Comparison of ENCODE assay signal across 9 cellular contexts in the genomic region with DNA sequence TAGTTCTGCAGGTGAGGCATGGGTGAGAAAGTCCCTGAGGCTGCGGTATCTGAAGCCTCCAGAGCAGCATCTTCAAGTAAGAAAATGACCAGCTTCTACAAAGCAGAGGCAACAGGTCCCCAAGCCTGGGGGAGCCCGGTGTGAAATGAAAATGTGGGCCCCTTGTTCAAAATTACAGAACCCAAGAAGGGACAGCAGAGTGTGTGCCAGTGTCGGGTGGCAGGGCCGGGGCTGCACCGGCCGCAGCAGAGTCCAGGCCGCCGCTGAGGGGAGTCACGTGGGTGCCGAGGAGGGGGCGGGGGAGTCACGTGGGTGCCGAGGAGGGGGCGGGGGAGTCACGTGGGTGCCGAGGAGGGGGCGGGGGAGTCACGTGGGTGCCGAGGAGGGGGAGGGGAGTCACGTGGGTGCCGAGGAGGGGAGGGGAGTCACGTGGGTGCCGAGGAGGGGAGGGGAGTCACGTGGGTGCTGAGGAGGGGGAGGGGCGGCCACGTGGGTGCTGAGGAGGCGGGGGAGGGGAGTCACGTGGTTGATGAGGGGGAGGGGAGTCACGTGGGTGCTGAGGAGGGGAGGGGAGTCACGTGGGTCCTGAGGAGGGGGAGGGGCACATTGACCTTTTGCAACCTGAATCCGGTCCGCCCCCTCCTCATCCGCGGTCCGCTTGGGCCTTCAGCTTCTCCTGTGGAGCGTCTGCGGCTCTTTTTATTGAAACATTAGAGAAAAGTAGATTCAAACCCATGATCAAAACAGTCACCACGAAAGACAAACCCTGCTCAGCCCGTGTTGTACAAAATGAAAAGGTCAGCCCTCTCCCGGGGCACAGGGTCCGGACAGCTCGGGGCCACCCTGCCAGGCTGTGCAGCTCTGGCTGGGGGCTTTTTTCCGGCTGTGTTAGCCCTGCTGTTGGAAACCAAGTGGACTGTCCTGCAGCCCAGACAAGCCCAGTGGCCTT. TPM values are rescaled to one million over a fixed set of nuclear protein-coding genes. Genes with fewer than 3 reads are reported as not detected.
DNase-seq lines count a peak whose midpoint lies in the region; ATAC-seq and FAIRE-seq lines count a peak whose summit lies in the region.
"Had no signal": no experiment of that assay in that cellular context is flagged by ENCODE, and none has a peak within 500 bp of the region (broad histone marks: within the 10 kb centered on the region; RNA-seq: fewer than 3 reads in every experiment).

No MANE protein-coding gene starts in this region.

- H3K4me3 ChIP-seq in skeletal muscle tissue (ENCODE audit: low read length in 3 of 3) = no peak overlapping the region

- H3K27ac Mint-ChIP-seq in activated T-helper 17 cell treated with anti-CD3 and anti-CD28 coated beads, Interleukin-2, amount 50 U/mL, for 72 hours = no peak overlapping the region

- peak overlapping the region; percentile 25 for H3K27ac ChIP-seq in skeletal muscle tissue (ENCODE audit: low read depth, low read length)
- H3K27ac ChIP-seq: epithelial cell of prostate had no signal

- peak; percentile 76 for DNase-seq in NCI-H1048 (lab: John Stamatoyannopoulos, UW)
- peak; percentile 26 for DNase-seq in SKM-1 (lab: John Stamatoyannopoulos, UW; ENCODE audit: unreplicated experiment)
- DNase-seq in effector CD4-positive, alpha-beta T cell = peak; percentile 20
- no peak for DNase-seq in RCC 7860 (ENCODE audit: low spot score)

- H3K27me3 ChIP-seq in skeletal muscle tissue (ENCODE audit: control insufficient read depth in 3 of 3, insufficient read depth in 3 of 3, low read length in 3 of 3) = peaks cover 0 to 5% (median 0%) of the 10 kb centered on the region in 3 donors

- peak; percentile 57 for ATAC-seq in GM18502 (IDR thresholded peaks at IDR 0.05; ENCODE audit: poor library complexity, unreplicated experiment)
- ATAC-seq in activated T-helper 17 cell treated with anti-CD3 and anti-CD28 coated beads, Interleukin-2, amount 50 U/mL, for 72 hours (replicated peaks) = no peak
- ATAC-seq in HG03354 (IDR thresholded peaks at IDR 0.05; ENCODE audit: poor library complexity, severe bottlenecking, unreplicated experiment) = no peak

- no peak overlapping the region for H3K9ac ChIP-seq in skeletal muscle tissue (ENCODE audit: low read depth in 1 of 3, low read length in 3 of 3)

- no peak overlapping the region for H3K4me3 Mint-ChIP-seq in activated T-helper 17 cell treated with anti-CD3 and anti-CD28 coated beads, Interleukin-2, amount 50 U/mL, for 72 hours

- no peaks in the 10 kb centered on the region for H3K36me3 ChIP-seq in skeletal muscle tissue (ENCODE audit: control insufficient read depth in 3 of 3, insufficient read depth in 3 of 3, low read length in 3 of 3)

- peaks cover 6% of the 10 kb centered on the region for H3K27me3 Mint-ChIP-seq in activated T-helper 17 cell treated with anti-CD3 and anti-CD28 coated beads, Interleukin-2, amount 50 U/mL, for 72 hours

- no peaks in the 10 kb centered on the region for H3K4me1 Mint-ChIP-seq in activated T-helper 17 cell treated with anti-CD3 and anti-CD28 coated beads, Interleukin-2, amount 50 U/mL, for 72 hours

- H3K36me3 Mint-ChIP-seq in activated T-helper 17 cell treated with anti-CD3 and anti-CD28 coated beads, Interleukin-2, amount 50 U/mL, for 72 hours (ENCODE audit: low read depth) = no peaks in the 10 kb centered on the region

- no peak for FAIRE-seq in RCC 7860 (lab: Jason Lieb, UNC)

- no peaks in the 10 kb centered on the region for H3K9me3 ChIP-seq in skeletal muscle tissue (ENCODE audit: control insufficient read depth in 3 of 3, low read length in 3 of 3)

- H3K4me1 ChIP-seq in skeletal muscle tissue (ENCODE audit: control insufficient read depth in 3 of 3, insufficient read depth in 3 of 3, low read length in 3 of 3) = no peaks in the 10 kb centered on the region

- H3K9me3 Mint-ChIP-seq in activated T-helper 17 cell treated with anti-CD3 and anti-CD28 coated beads, Interleukin-2, amount 50 U/mL, for 72 hours = no peaks in the 10 kb centered on the region

RNA-seq across cellular contexts. Expression of gene COLEC11, which starts 10.4 kb away (rescaled TPM):
- total RNA-seq in skeletal muscle tissue = not detected
- under 1 TPM in 1 of 2 donors, not detected in 1; 0.54 TPM for total RNA-seq in activated T-helper 17 cell treated with anti-CD3 and anti-CD28 coated beads, Interleukin-2, amount 50 U/mL, for 72 hours

RNA-seq across cellular contexts. Expression of gene RPS7, which starts 30.2 kb away (rescaled TPM):
- 2,490 TPM for total RNA-seq in skeletal muscle tissue
- 1,000 to 10,000 TPM; 1,635 to 1,848 TPM for total RNA-seq in activated T-helper 17 cell treated with anti-CD3 and anti-CD28 coated beads, Interleukin-2, amount 50 U/mL, for 72 hours

RNA-seq across cellular contexts. Expression of gene RNASEH1, which starts 47.2 kb away (rescaled TPM):
- total RNA-seq in skeletal muscle tissue = 14.6 TPM
- 10 to 100 TPM; 10.3 to 31.7 TPM for total RNA-seq in activated T-helper 17 cell treated with anti-CD3 and anti-CD28 coated beads, Interleukin-2, amount 50 U/mL, for 72 hours

RNA-seq across cellular contexts. Expression of gene ALLC, which starts 52.7 kb away (rescaled TPM):
- not detected for total RNA-seq in skeletal muscle tissue
- not detected for total RNA-seq in activated T-helper 17 cell treated with anti-CD3 and anti-CD28 coated beads, Interleukin-2, amount 50 U/mL, for 72 hours
